10 cellular contexts compared by ENCODE assay signal in the genomic region with DNA sequence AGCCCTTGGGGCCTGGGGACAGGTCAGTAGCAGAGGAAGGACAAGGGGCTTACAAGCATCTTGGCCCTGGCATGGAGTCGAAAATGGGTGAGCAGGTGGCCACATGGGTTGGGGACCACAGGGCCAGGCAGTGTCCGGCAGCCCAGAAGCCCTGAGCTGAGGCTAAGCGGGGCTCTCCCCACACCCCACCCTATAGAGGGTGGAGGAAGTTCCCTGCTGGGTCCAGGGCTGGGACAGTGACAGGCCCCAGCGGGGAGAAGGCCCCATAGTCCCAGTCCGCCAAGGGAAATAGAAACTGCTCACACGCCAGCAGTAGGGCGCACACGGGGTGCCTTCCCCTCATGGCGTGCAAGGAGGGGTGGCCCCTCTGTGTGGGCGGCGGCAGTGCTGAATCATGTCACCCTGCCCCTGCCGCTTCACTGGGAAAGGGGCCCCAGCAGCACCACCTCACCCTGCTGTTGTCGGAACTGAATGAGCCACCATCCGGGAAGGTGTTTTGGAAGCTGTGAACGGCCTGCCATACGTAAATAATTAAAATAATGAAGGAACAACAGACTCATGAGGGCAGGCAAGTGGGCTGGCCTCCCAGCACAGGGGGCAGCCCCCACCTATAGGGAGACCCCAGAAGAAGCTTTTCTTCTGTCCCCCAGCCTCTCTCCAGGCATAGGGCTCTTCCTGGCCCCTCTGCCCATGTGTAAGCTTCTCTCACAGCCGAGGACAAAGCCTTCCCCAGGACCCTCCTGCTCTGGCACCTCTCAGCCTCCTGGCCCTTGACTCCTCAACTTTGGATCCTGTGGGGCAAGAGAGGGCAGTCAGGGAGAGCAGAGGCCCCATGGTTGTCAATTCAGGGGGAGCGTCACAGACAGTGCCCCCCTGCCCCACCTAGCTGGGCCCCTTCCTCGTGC. TPM values are rescaled to one million over a fixed set of nuclear protein-coding genes. Genes with fewer than 3 reads are reported as not detected.
A peak's percentile ranks its signal among the peaks of the same experiment; 100 is the strongest.
DNase-seq lines count a peak whose midpoint lies in the region; ATAC-seq, FAIRE-seq and TF ChIP-seq lines count a peak whose summit lies in the region.
"Had no signal": no experiment of that assay in that cellular context is flagged by ENCODE, and none has a peak within 500 bp of the region (broad histone marks: within the 10 kb centered on the region; RNA-seq: fewer than 3 reads in every experiment).

No MANE protein-coding gene starts in this region.

- no peaks in the 10 kb centered on the region for H4K20me1 ChIP-seq in SK-N-SH (ENCODE audit: insufficient read depth)

- no peak overlapping the region for H3K4me2 ChIP-seq in SK-N-SH

- no peak overlapping the region for H3K27ac ChIP-seq in SK-N-SH (ENCODE audit: low read depth in 2 of 2, low read length in 1 of 2)
- no peak overlapping the region for H3K27ac ChIP-seq in lower lobe of right lung
- H3K27ac ChIP-seq in kidney (ENCODE audit: low read depth in 2 of 2, low read length in 2 of 2): no peak overlapping the region
- H3K27ac ChIP-seq: 22Rv1, VCaP had no signal

- no peaks in the 10 kb centered on the region for H3K9me2 ChIP-seq in SK-N-SH

- no peak for TF ChIP-seq CTCF in SK-N-SH (IDR thresholded peaks at IDR 0.05)
- no peak for TF ChIP-seq CTCF in lower lobe of right lung (IDR thresholded peaks at IDR 0.05)
- TF ChIP-seq CTCF in kidney (IDR thresholded peaks at IDR 0.05; ENCODE audit: borderline replicate concordance, extremely low read depth, insufficient read depth): no peak

- no peak overlapping the region for H2AFZ ChIP-seq in SK-N-SH (ENCODE audit: low read depth)

- CTCF ChIA-PET in SK-N-SH (lab: Yijun Ruan, JAX): interaction anchor here (1.0 to 3.7 kb wide), 3 partner anchors 17 to 109 kb away, joined by 3 to 18 read pairs (median 6); no protein-coding TSS in a partner anchor

- H3K79me2 ChIP-seq in SK-N-SH (ENCODE audit: insufficient read depth): no peaks in the 10 kb centered on the region

- FAIRE-seq in kidney (lab: Jason Lieb, UNC): no peak

- DNase-seq in SK-N-SH (peak; percentile 17), lower lobe of right lung (peak; percentile 53), epidermal melanocyte (ENCODE audit: insufficient read length, low spot score) (no peak), iPS-NIHi11 (ENCODE audit: low spot score) (no peak), kidney (no peak)
- DNase-seq in activated CD8-positive, alpha-beta memory T cell treated with anti-CD3 and anti-CD28 coated beads for 24 hours: peak; percentile 97

- 86% methylated on average over 14 of the region's 19 CpGs for WGBS in SK-N-SH (ENCODE audit: low lambda C conversion rate)

- H3F3A ChIP-seq in SK-N-SH (replicated peaks; ENCODE audit: insufficient read depth): no peaks in the 10 kb centered on the region

- H3K27me3 ChIP-seq in SK-N-SH (ENCODE audit: insufficient read depth) (no peaks in the 10 kb centered on the region), lower lobe of right lung (ENCODE audit: low read depth) (no peaks in the 10 kb centered on the region)

- ATAC-seq in SK-N-SH treated with all-trans-retinoic acid at 6 μM for 48 hours (no peak), HG03439 (IDR thresholded peaks at IDR 0.05; ENCODE audit: unreplicated experiment) (peak; percentile 67), lower lobe of right lung (peak; percentile 38 to 48)

- peaks cover 0 to 3% of the 10 kb centered on the region in 2 experiments; a peak in 1 of 4 replicates for H3K4me1 ChIP-seq in SK-N-SH (ENCODE audit: control insufficient read depth in 1 of 2, insufficient read depth in 2 of 2, low read depth in 1 of 2, low read length in 1 of 2)
- no peaks in the 10 kb centered on the region for H3K4me1 ChIP-seq in lower lobe of right lung
- H3K4me1 ChIP-seq in kidney (ENCODE audit: control insufficient read depth in 1 of 2, insufficient read depth in 1 of 2, low read depth in 1 of 2, low read length in 2 of 2): no peaks in the 10 kb centered on the region

- H3K9me3 ChIP-seq in SK-N-SH (no peaks in the 10 kb centered on the region), lower lobe of right lung (no peaks in the 10 kb centered on the region), kidney (ENCODE audit: control insufficient read depth in 1 of 2, low read length in 2 of 2) (no peaks in the 10 kb centered on the region)

- no peaks in the 10 kb centered on the region for H3K36me3 ChIP-seq in SK-N-SH (replicated peaks in 1 of 2; ENCODE audit: control insufficient read depth in 1 of 2, insufficient read depth in 2 of 2, low read length in 1 of 2)
- no peaks in the 10 kb centered on the region for H3K36me3 ChIP-seq in lower lobe of right lung
- H3K36me3 ChIP-seq in kidney (ENCODE audit: control insufficient read depth in 1 of 2, insufficient read depth in 2 of 2, low read length in 2 of 2): no peaks in the 10 kb centered on the region

- H3K4me3 ChIP-seq in SK-N-SH (ENCODE audit: low read depth in 2 of 2, low read length in 1 of 2) (no peak overlapping the region), lower lobe of right lung (no peak overlapping the region), kidney (ENCODE audit: low read length in 2 of 2) (no peak overlapping the region)

- POLR2A ChIA-PET in SK-N-SH (lab: Yijun Ruan, JAX): no interaction called here

- H3K9ac ChIP-seq in SK-N-SH (no peak overlapping the region), kidney (ENCODE audit: low read length in 2 of 2) (no peak overlapping the region)

- intact Hi-C loops in lower lobe of right lung (cut with DNase I): no loop called here
- intact Hi-C loops in kidney (cut with DNase I): no loop called here

- TF ChIP-seq EP300 in SK-N-SH (IDR thresholded peaks at IDR 0.05; ENCODE audit: borderline replicate concordance in 1 of 2, low read depth in 1 of 2, low read length in 1 of 2): no peak

- TF ChIP-seq RAD21 in SK-N-SH (IDR thresholded peaks at IDR 0.05; ENCODE audit: low read length): no peak

TF ChIP-seq in SK-N-SH, 30 proteins besides CTCF, POLR2A, EP300 and RAD21 (continues in another document):
- no peak for TF ChIP-seq FOXJ3 (CRISPR knock-in tag; IDR thresholded peaks at IDR 0.05)
- TF ChIP-seq, protein P1, sequence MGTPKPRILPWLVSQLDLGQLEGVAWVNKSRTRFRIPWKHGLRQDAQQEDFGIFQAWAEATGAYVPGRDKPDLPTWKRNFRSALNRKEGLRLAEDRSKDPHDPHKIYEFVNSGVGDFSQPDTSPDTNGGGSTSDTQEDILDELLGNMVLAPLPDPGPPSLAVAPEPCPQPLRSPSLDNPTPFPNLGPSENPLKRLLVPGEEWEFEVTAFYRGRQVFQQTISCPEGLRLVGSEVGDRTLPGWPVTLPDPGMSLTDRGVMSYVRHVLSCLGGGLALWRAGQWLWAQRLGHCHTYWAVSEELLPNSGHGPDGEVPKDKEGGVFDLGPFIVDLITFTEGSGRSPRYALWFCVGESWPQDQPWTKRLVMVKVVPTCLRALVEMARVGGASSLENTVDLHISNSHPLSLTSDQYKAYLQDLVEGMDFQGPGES (IDR thresholded peaks at IDR 0.05; ENCODE audit: low read depth, low read length): no peak
- TF ChIP-seq SMC3 (IDR thresholded peaks at IDR 0.05; ENCODE audit: low read depth, low read length): no peak
- no peak for TF ChIP-seq RXRA (IDR thresholded peaks at IDR 0.05; ENCODE audit: borderline replicate concordance, low read depth)
- TF ChIP-seq POLR2AphosphoS5 (IDR thresholded peaks at IDR 0.05; ENCODE audit: low read depth, low read length): no peak
- no peak for TF ChIP-seq FOSL2 (IDR thresholded peaks at IDR 0.05; ENCODE audit: borderline replicate concordance, low read depth)
- no peak for TF ChIP-seq MXI1 (IDR thresholded peaks at IDR 0.05; ENCODE audit: low read depth, low read length)
- TF ChIP-seq JUND (IDR thresholded peaks at IDR 0.05): no peak

TF ChIP-seq in SK-N-SH treated with all-trans-retinoic acid at 6 μM for 48 hours, 23 proteins besides CTCF, POLR2A, EP300 and RAD21 (continues in another document):
- no peak for TF ChIP-seq ZFP30 (CRISPR knock-in tag; IDR thresholded peaks at IDR 0.05)
- no peak for TF ChIP-seq OSR1 (CRISPR knock-in tag; IDR thresholded peaks at IDR 0.05)
- TF ChIP-seq, protein P2, sequence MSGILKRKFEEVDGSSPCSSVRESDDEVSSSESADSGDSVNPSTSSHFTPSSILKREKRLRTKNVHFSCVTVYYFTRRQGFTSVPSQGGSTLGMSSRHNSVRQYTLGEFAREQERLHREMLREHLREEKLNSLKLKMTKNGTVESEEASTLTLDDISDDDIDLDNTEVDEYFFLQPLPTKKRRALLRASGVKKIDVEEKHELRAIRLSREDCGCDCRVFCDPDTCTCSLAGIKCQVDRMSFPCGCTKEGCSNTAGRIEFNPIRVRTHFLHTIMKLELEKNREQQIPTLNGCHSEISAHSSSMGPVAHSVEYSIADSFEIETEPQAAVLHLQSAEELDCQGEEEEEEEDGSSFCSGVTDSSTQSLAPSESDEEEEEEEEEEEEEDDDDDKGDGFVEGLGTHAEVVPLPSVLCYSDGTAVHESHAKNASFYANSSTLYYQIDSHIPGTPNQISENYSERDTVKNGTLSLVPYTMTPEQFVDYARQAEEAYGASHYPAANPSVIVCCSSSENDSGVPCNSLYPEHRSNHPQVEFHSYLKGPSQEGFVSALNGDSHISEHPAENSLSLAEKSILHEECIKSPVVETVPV (CRISPR knock-in tag; IDR thresholded peaks at IDR 0.05): no peak
- no peak for TF ChIP-seq TCF4 (CRISPR knock-in tag; IDR thresholded peaks at IDR 0.05; ENCODE audit: borderline replicate concordance)
- no peak for TF ChIP-seq ZNF70 (CRISPR knock-in tag; IDR thresholded peaks at IDR 0.05)
- no peak for TF ChIP-seq ISL1 (CRISPR knock-in tag; IDR thresholded peaks at IDR 0.05)
- TF ChIP-seq ARNTL (CRISPR knock-in tag; IDR thresholded peaks at IDR 0.05; ENCODE audit: borderline replicate concordance, low read depth): no peak

RNA-seq across cellular contexts. Expression of a gene that starts 12.7 kb away (rescaled TPM):
- polyA plus RNA-seq in SK-N-SH (2012; rRNA removed) (0.79 and 1.2 TPM in 2 replicates), kidney (ENCODE audit: insufficient read depth, low read depth, low replicate concordance) (5.6 TPM)
- polyA plus RNA-seq in SK-N-SH (2012; cell fraction: cytosol; rRNA removed): 0.14 and 0.38 TPM in 2 replicates
- 6.4 and 7.5 TPM in 2 replicates for polyA plus RNA-seq in SK-N-SH (2012; cell fraction: nucleus; rRNA removed)
- total RNA-seq in lower lobe of right lung (5.5 TPM), kidney (11.8 TPM)

RNA-seq across cellular contexts. Expression of a gene that starts 19.6 kb away (rescaled TPM):
- polyA plus RNA-seq in SK-N-SH (2012; rRNA removed): not detected in 2 replicates
- not detected in 2 replicates for polyA plus RNA-seq in SK-N-SH (2012; cell fraction: cytosol; rRNA removed)
- polyA plus RNA-seq in SK-N-SH (2012; cell fraction: nucleus; rRNA removed): not detected in 2 replicates
- total RNA-seq in lower lobe of right lung: not detected
- not detected for total RNA-seq in kidney
- polyA plus RNA-seq in kidney (ENCODE audit: insufficient read depth, low read depth, low replicate concordance): not detected

RNA-seq across cellular contexts. Expression of a gene that starts 41.5 kb away (rescaled TPM):
- polyA plus RNA-seq in SK-N-SH (2012; rRNA removed) (not detected in 2 replicates), kidney (ENCODE audit: insufficient read depth, low read depth, low replicate concordance) (4.8 TPM)
- not detected in 2 replicates for polyA plus RNA-seq in SK-N-SH (2012; cell fraction: cytosol; rRNA removed)
- 0.06 and 0.15 TPM in 2 replicates for polyA plus RNA-seq in SK-N-SH (2012; cell fraction: nucleus; rRNA removed)
- total RNA-seq in lower lobe of right lung (0.32 TPM), kidney (1.4 TPM)

RNA-seq across cellular contexts. Expression of a gene that starts 50.7 kb away (rescaled TPM):
- polyA plus RNA-seq in SK-N-SH (2012; rRNA removed): 36.1 and 45.8 TPM in 2 replicates
- 51.1 and 53.2 TPM in 2 replicates for polyA plus RNA-seq in SK-N-SH (2012; cell fraction: cytosol; rRNA removed)
- 32.7 and 48.4 TPM in 2 replicates for polyA plus RNA-seq in SK-N-SH (2012; cell fraction: nucleus; rRNA removed)
- total RNA-seq in lower lobe of right lung: 147 TPM
- total RNA-seq in kidney: 112 TPM
- 96.6 TPM for polyA plus RNA-seq in kidney (ENCODE audit: insufficient read depth, low read depth, low replicate concordance)

Comparison
In these comparisons a context has a peak if more than half of its experiments do, and no peak if none do; other contexts are left out.
1. DNase-seq: peak in SK-N-SH (single experiment), activated CD8-positive, alpha-beta memory T cell treated with anti-CD3 and anti-CD28 coated beads for 24 hours (single experiment) and lower lobe of right lung (single experiment); none in epidermal melanocyte (single experiment), iPS-NIHi11 (single experiment) and kidney (single experiment).